ENCODE assay signal across 16 cellular contexts in genomic region chr2:16249269-16250055, GRCh38.
"Had no signal": no experiment of that assay in that cellular context is flagged by ENCODE, and none has a peak within 500 bp of the region (broad histone marks: within the 10 kb centered on the region; RNA-seq: fewer than 3 reads in every experiment).

No MANE protein-coding gene starts in this region.

- ATAC-seq: left lobe of liver, right cardiac atrium had no signal

- FAIRE-seq: keratinocyte had no signal

- H3K27ac Mint-ChIP-seq: activated naive CD8-positive, alpha-beta T cell; nephron; stimulated activated naive CD8-positive, alpha-beta T cell treated with anti-CD3 and anti-CD28 coated beads, Interleukin-15, Interleukin-2, amounts not matched to agents 100 ng/mL and 50 ng/mL, for 24 hours had no signal

- H3K36me3 Mint-ChIP-seq: activated naive CD8-positive, alpha-beta T cell had no signal

- H3K36me3 ChIP-seq: prostate gland, tibial nerve, vagina, WERI-Rb-1 had no signal

- H3K9me3 ChIP-seq: prostate gland, tibial nerve, vagina had no signal

- H3K27ac ChIP-seq: epithelial cell of prostate, prostate gland, tibial nerve, vagina, WERI-Rb-1 had no signal

- H3K4me3 Mint-ChIP-seq: activated naive CD8-positive, alpha-beta T cell; nephron; stimulated activated naive CD8-positive, alpha-beta T cell treated with anti-CD3 and anti-CD28 coated beads, Interleukin-15, Interleukin-2, amounts not matched to agents 100 ng/mL and 50 ng/mL, for 24 hours had no signal

- H3K4me1 ChIP-seq: prostate gland, vagina had no signal

- H3K9me3 Mint-ChIP-seq: stimulated activated naive CD8-positive, alpha-beta T cell treated with anti-CD3 and anti-CD28 coated beads, Interleukin-15, Interleukin-2, amounts not matched to agents 100 ng/mL and 50 ng/mL, for 24 hours had no signal

- H3K4me3 ChIP-seq: prostate gland, tibial nerve, vagina had no signal

- DNase-seq: activated CD4-positive, alpha-beta T cell treated with anti-CD3 and anti-CD28 coated beads, Interleukin-2, amount 50 U/mL, for 4 hours; activated gamma-delta T cell treated with Interleukin-2 at 50 U/mL for 16 hours; foreskin fibroblast; midbrain; right cardiac atrium; T-helper 2 cell; WERI-Rb-1 had no signal

- H3K27me3 ChIP-seq: vagina had no signal
